Comparison of ENCODE assay signal across 3 cellular contexts in the genomic region with DNA sequence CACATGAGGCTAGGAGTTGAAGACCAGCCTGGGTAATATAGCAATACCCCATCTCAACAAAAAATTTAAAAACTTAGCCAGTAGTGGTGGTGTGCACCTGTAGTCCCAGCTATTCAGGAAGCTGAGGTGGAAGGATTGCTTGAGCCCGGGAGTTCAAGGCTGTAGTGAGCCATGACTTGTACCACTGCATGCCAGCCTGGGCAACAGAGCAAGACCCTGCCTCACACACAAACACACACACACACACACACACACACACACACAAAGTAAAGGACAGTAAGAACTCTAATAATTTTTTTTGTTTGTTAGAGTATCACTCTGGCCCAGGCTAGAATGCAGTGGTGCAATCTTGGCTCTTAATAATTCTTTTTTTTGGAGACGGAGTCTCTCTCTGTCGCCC.
"Had no signal": no experiment of that assay in that cellular context is flagged by ENCODE, and none has a peak within 500 bp of the region (broad histone marks: within the 10 kb centered on the region; RNA-seq: fewer than 3 reads in every experiment).

No MANE protein-coding gene starts in this region.

- DNase-seq: GDM1, GF-D8 had no signal

- ATAC-seq: GM12878 had no signal

- H3K4me3 ChIP-seq: GM12878 had no signal
